Comparison of ENCODE assay signal across 14 cellular contexts in genomic region chrX:138034136-138034535, GRCh38.
DNase-seq lines count a peak whose midpoint lies in the region; TF ChIP-seq lines count a peak whose summit lies in the region.
"Had no signal": no experiment of that assay in that cellular context is flagged by ENCODE, and none has a peak within 500 bp of the region (broad histone marks: within the 10 kb centered on the region; RNA-seq: fewer than 3 reads in every experiment).

No MANE protein-coding gene starts in this region.

- TF ChIP-seq CTCF in neural crest cell (conservative IDR thresholded peaks at IDR 0.05): peak; percentile 41

- H3K4me1 Mint-ChIP-seq in neural crest cell: no peaks in the 10 kb centered on the region
- H3K4me1 Mint-ChIP-seq: memory B cell had no signal

- H3K4me3 Mint-ChIP-seq in neural crest cell: no peak overlapping the region
- H3K4me3 Mint-ChIP-seq: HFFc6, memory B cell had no signal

- DNase-seq in NCI-H82 (lab: John Stamatoyannopoulos, UW): peak; percentile 5
- no peak for DNase-seq in NCI-H82 treated with DMSO at 0.1 percent for 48 hours (lab: John Stamatoyannopoulos, UW; ENCODE audit: unreplicated experiment)
- DNase-seq in NCI-H1092 treated with DMSO at 0.1 percent for 48 hours (lab: John Stamatoyannopoulos, UW): peak; percentile 38
- DNase-seq in SW480 (ENCODE audit: low spot score): peak; percentile 1
- no peak for DNase-seq in neural crest cell (ENCODE audit: low read depth, low spot score)
- no peak for DNase-seq in NCI-H2227 (lab: John Stamatoyannopoulos, UW; ENCODE audit: unreplicated experiment)
- DNase-seq in NOMO-1 (lab: John Stamatoyannopoulos, UW; ENCODE audit: unreplicated experiment in 2 of 2): no peak
- no peak for DNase-seq in activated T-cell treated with anti-CD3 and anti-CD28 coated beads for 4 hours
- DNase-seq: activated naive CD4-positive, alpha-beta T cell treated with anti-CD3 and anti-CD28 coated beads, Interleukin-2, amount 50 U/mL, for 16 hours; foreskin fibroblast; HFFc6; NCI-H345; spleen had no signal

- H3K27me3 Mint-ChIP-seq in neural crest cell (ENCODE audit: low read depth): no peaks in the 10 kb centered on the region
- H3K27me3 Mint-ChIP-seq: memory B cell had no signal

- peaks cover 5% of the 10 kb centered on the region for H3K9me3 Mint-ChIP-seq in neural crest cell

- H3K27ac Mint-ChIP-seq in neural crest cell (ENCODE audit: unreplicated experiment): no peak overlapping the region
- H3K27ac Mint-ChIP-seq: HFFc6, memory B cell had no signal

- H3K36me3 Mint-ChIP-seq in neural crest cell (ENCODE audit: low read depth): no peaks in the 10 kb centered on the region
- H3K36me3 Mint-ChIP-seq: memory B cell had no signal

Comparison
In these comparisons a context has a peak if more than half of its experiments do, and no peak if none do; other contexts are left out.
1. DNase-seq: peak in NCI-H82 (single experiment), NCI-H1092 treated with DMSO at 0.1 percent for 48 hours (single experiment) and SW480 (single experiment); none in NCI-H82 treated with DMSO at 0.1 percent for 48 hours (single experiment), neural crest cell (single experiment), NCI-H2227 (single experiment), NOMO-1 (0 of 2) and activated T-cell treated with anti-CD3 and anti-CD28 coated beads for 4 hours (single experiment).